8 cellular contexts compared by ENCODE assay signal in the genomic region with DNA sequence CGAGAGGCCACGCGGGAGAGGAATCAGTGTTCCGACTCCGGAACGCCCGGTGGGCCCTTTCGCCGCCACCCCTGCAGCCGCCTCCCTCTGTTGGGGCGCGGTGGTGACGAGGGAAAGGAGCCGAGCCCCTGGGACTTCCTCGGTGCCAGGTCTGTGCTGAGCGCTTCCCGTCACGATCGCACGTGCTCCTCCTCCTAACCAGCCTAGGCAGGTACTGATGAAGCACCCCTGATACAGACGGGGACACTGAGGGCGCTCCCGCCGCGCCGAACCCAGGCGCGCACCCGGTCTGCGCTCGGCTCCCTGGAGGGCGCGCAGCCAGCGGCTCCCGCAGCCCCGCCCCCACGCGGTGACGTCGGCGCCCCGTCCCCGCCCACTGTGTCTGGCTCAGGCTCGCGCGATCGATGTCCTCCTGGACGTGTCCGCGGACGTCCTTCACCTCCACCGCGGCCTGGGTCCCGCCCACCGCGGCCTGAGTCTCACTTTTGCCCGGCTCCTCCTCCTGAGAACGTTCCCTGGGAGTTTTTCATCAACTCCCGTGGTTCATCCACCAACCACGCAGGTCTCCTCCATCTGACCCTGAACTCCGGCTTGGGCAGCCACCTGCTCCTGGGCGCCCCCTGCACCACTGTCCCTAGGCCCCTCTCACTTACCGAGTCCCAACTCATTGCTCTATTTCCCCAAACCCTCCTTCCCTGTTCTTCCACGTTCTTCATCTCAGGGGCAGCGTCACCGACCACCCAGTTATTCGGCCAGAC. TPM values are rescaled to one million over a fixed set of nuclear protein-coding genes. Genes with fewer than 3 reads are reported as not detected.
DNase-seq lines count a peak whose midpoint lies in the region; ATAC-seq, FAIRE-seq and TF ChIP-seq lines count a peak whose summit lies in the region.

No MANE protein-coding gene starts in this region.

- H3K9me3 ChIP-seq in WERI-Rb-1 (ENCODE audit: severe bottlenecking), result peaks cover 3% of the 10 kb centered on the region

- peak overlapping the region; percentile 58 for H3K4me3 ChIP-seq in WERI-Rb-1 (ENCODE audit: low read depth, low read length)
- peak overlapping the region; percentile 63 for H3K4me3 ChIP-seq in bronchial epithelial cell (ENCODE audit: low read depth, low read length)
- peak overlapping the region; percentile 65 for H3K4me3 ChIP-seq in kidney epithelial cell (ENCODE audit: low read depth, low read length)

- no peak overlapping the region; the same call in 1 of the 2 replicates for H3K27ac ChIP-seq in WERI-Rb-1

- no peak for ATAC-seq in HG03097 (IDR thresholded peaks at IDR 0.05; ENCODE audit: low FRiP score, unreplicated experiment)

- H3K36me3 ChIP-seq in WERI-Rb-1, result no peaks in the 10 kb centered on the region
- no peaks in the 10 kb centered on the region for H3K36me3 ChIP-seq in bronchial epithelial cell (ENCODE audit: control insufficient read depth, insufficient read depth, low read length)
- no peaks in the 10 kb centered on the region for H3K36me3 ChIP-seq in kidney epithelial cell (ENCODE audit: control insufficient read depth, insufficient read depth, low read length)

- TF ChIP-seq CTCF in WERI-Rb-1 (IDR thresholded peaks at IDR 0.05; ENCODE audit: low read depth, low read length), result no peak
- TF ChIP-seq CTCF in bronchial epithelial cell (IDR thresholded peaks at IDR 0.05; ENCODE audit: insufficient read depth, low read length, severe bottlenecking), result no peak
- no peak for TF ChIP-seq CTCF in kidney epithelial cell (IDR thresholded peaks at IDR 0.05; ENCODE audit: insufficient read depth, low read length, poor library complexity, severe bottlenecking)

- DNase-seq in EL (peak; percentile 66), GOT3 (lab: John Stamatoyannopoulos, UW) (peak; percentile 16), NCI-H1092 (lab: John Stamatoyannopoulos, UW) (peak; percentile 9), WERI-Rb-1 (peak; percentile 85), bronchial epithelial cell (ENCODE audit: low read depth) (peak; percentile 31), kidney epithelial cell (ENCODE audit: low read depth) (no peak)
- peak; percentile 23 to 70 for DNase-seq in stimulated activated CD4-positive, alpha-beta T cell treated with anti-CD3 and anti-CD28 coated beads, Interleukin-15, amount 100 ng/mL, for 1 hour (ENCODE audit: low read depth in 1 of 2, low spot score in 1 of 2)

- FAIRE-seq in bronchial epithelial cell (lab: Jason Lieb, UNC), result no peak

- peaks cover 21% of the 10 kb centered on the region for H3K27me3 ChIP-seq in WERI-Rb-1 (ENCODE audit: insufficient read depth, low read depth, severe bottlenecking)
- no peaks in the 10 kb centered on the region for H3K27me3 ChIP-seq in bronchial epithelial cell (ENCODE audit: control insufficient read depth, insufficient read depth, low read length)
- peaks cover 4% of the 10 kb centered on the region for H3K27me3 ChIP-seq in kidney epithelial cell (ENCODE audit: control insufficient read depth, insufficient read depth, low read length)

RNA-seq across cellular contexts. Expression of a gene that starts 2.6 kb away (rescaled TPM):
- total RNA-seq in bronchial epithelial cell (not detected in 2 replicates), kidney epithelial cell (not detected in 2 replicates)

RNA-seq across cellular contexts. Expression of a gene that starts 12.4 kb away (rescaled TPM):
- total RNA-seq in bronchial epithelial cell (not detected in 2 replicates), kidney epithelial cell (not detected in 2 replicates)

RNA-seq across cellular contexts. Expression of a gene that starts 18.8 kb away (rescaled TPM):
- total RNA-seq in bronchial epithelial cell (not detected in 2 replicates), kidney epithelial cell (not detected in 2 replicates)

RNA-seq across cellular contexts. Expression of a gene that starts 37.3 kb away (rescaled TPM):
- total RNA-seq in bronchial epithelial cell, result 0.53 TPM in 1 of 2 replicates, not detected in the other
- total RNA-seq in kidney epithelial cell, result 0.96 TPM in 1 of 2 replicates, not detected in the other

RNA-seq across cellular contexts. Expression of a gene that starts 45.7 kb away (rescaled TPM):
- total RNA-seq in bronchial epithelial cell (not detected in 2 replicates), kidney epithelial cell (not detected in 2 replicates)
